13 cellular contexts compared by ENCODE assay signal in the genomic region with DNA sequence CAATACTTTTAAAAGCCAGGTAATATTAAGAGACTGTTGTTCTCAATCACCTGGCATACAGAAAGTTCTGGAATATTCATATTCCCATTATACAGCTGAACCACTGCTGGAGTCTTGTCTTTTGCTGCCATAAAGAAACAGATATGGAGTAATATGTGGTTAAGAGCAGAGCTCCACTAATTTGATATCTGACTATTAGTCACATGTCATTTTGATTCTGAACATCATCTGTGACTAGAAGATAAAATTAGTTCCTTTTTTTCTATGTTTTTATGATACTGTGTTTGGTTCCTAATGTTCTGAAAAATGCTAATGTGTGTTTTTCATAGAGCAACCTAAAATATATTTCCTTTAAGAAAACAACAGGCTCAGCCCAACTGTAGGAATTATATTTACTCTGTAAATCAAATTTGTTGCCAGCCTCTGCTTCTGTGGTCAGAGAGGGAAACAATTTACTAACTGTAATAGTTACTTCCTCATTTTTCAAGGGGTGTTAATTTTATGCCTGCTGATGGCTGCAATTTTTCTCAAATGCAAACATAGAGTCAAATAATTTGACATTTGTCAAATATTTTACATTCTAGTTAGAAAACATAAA. TPM values are rescaled to one million over a fixed set of nuclear protein-coding genes. Genes with fewer than 3 reads are reported as not detected.
DNase-seq lines count a peak whose midpoint lies in the region; ATAC-seq and TF ChIP-seq lines count a peak whose summit lies in the region.
"Had no signal": no experiment of that assay in that cellular context is flagged by ENCODE, and none has a peak within 500 bp of the region (broad histone marks: within the 10 kb centered on the region; RNA-seq: fewer than 3 reads in every experiment).

No MANE protein-coding gene starts in this region.

- peaks cover 24% of the 10 kb centered on the region for H3K4me1 Mint-ChIP-seq in T-helper 2 cell treated with Interferon-gamma antibody and Interleukin-4, amounts not matched to agents 5 μg/mL and 100 μg/mL, for 36 hours (ENCODE audit: low read depth)
- H3K4me1 Mint-ChIP-seq in activated T-cell treated with anti-CD3 and anti-CD28 coated beads, Interleukin-2, amount 50 U/mL, for 24 hours (ENCODE audit: low read depth), result peaks cover 49% of the 10 kb centered on the region

- H3K36me3 Mint-ChIP-seq in T-helper 2 cell treated with Interferon-gamma antibody and Interleukin-4, amounts not matched to agents 5 μg/mL and 100 μg/mL, for 36 hours (ENCODE audit: low read depth), result peaks cover 23% of the 10 kb centered on the region
- peaks cover 7% of the 10 kb centered on the region for H3K36me3 Mint-ChIP-seq in activated T-cell treated with anti-CD3 and anti-CD28 coated beads, Interleukin-2, amount 50 U/mL, for 24 hours (ENCODE audit: low read depth)

- no peak for TF ChIP-seq CTCF in suprapubic skin (IDR thresholded peaks at IDR 0.05)

- peak; percentile 43 for ATAC-seq in HG03060 (IDR thresholded peaks at IDR 0.05; ENCODE audit: low read depth, unreplicated experiment)
- ATAC-seq: A549 had no signal

- H3K27me3 ChIP-seq in suprapubic skin, result no peaks in the 10 kb centered on the region

- H3K4me1 ChIP-seq in suprapubic skin, result peaks cover 5% of the 10 kb centered on the region

- peaks cover 32% of the 10 kb centered on the region for H3K9me3 Mint-ChIP-seq in T-helper 2 cell treated with Interferon-gamma antibody and Interleukin-4, amounts not matched to agents 5 μg/mL and 100 μg/mL, for 36 hours
- peaks cover 12% of the 10 kb centered on the region for H3K9me3 Mint-ChIP-seq in activated T-cell treated with anti-CD3 and anti-CD28 coated beads, Interleukin-2, amount 50 U/mL, for 24 hours

- H3K36me3 ChIP-seq in suprapubic skin, result no peaks in the 10 kb centered on the region

- no peak for TF ChIP-seq POLR2A in suprapubic skin (IDR thresholded peaks at IDR 0.05)

- H3K27ac ChIP-seq in suprapubic skin, result peak overlapping the region; percentile 48
- H3K27ac ChIP-seq: A549 had no signal

- no peaks in the 10 kb centered on the region for H3K27me3 Mint-ChIP-seq in T-helper 2 cell treated with Interferon-gamma antibody and Interleukin-4, amounts not matched to agents 5 μg/mL and 100 μg/mL, for 36 hours (ENCODE audit: low read depth)
- no peaks in the 10 kb centered on the region for H3K27me3 Mint-ChIP-seq in activated T-cell treated with anti-CD3 and anti-CD28 coated beads, Interleukin-2, amount 50 U/mL, for 24 hours

- no peak for TF ChIP-seq EP300 in suprapubic skin (IDR thresholded peaks at IDR 0.05)

- DNase-seq in T-helper 2 cell treated with Interferon-gamma antibody and Interleukin-4, amounts not matched to agents 5 μg/mL and 100 μg/mL, for 36 hours (ENCODE audit: low spot score), result no peak
- no peak for DNase-seq in T-helper 2 cell
- peak; percentile 87 for DNase-seq in OCI-M1 (lab: John Stamatoyannopoulos, UW)
- no peak for DNase-seq in suprapubic skin (ENCODE audit: low spot score in 2 of 2)
- no peak for DNase-seq in activated naive CD4-positive, alpha-beta T cell treated with Interleukin-2 at 50 U/mL for 16 hours
- no peak for DNase-seq in H4 (ENCODE audit: low spot score)
- no peak for DNase-seq in activated T-cell treated with anti-CD3 and anti-CD28 coated beads, Interleukin-2, amount 50 U/mL, for 24 hours
- DNase-seq: activated CD8-positive, alpha-beta memory T cell treated with anti-CD3 and anti-CD28 coated beads for 24 hours; cerebellar nuclear complex; NCI-H446; trophoblast cell had no signal

- no peak overlapping the region for H3K4me3 Mint-ChIP-seq in T-helper 2 cell treated with Interferon-gamma antibody and Interleukin-4, amounts not matched to agents 5 μg/mL and 100 μg/mL, for 36 hours
- H3K4me3 Mint-ChIP-seq in activated T-cell treated with anti-CD3 and anti-CD28 coated beads, Interleukin-2, amount 50 U/mL, for 24 hours, result no peak overlapping the region

- H3K9me3 ChIP-seq in suprapubic skin, result no peaks in the 10 kb centered on the region

- peak overlapping the region; percentile 20 for H3K27ac Mint-ChIP-seq in T-helper 2 cell treated with Interferon-gamma antibody and Interleukin-4, amounts not matched to agents 5 μg/mL and 100 μg/mL, for 36 hours
- H3K27ac Mint-ChIP-seq in activated T-cell treated with anti-CD3 and anti-CD28 coated beads, Interleukin-2, amount 50 U/mL, for 24 hours, result no peak overlapping the region

- H3K4me3 ChIP-seq in suprapubic skin, result no peak overlapping the region
- H3K4me3 ChIP-seq: A549 had no signal

RNA-seq across cellular contexts. Expression of gene TXLNB, which starts 33.3 kb away (rescaled TPM):
- under 1 TPM; 0.10 to 0.59 (median 0.37) TPM for total RNA-seq in suprapubic skin
- 0.04 and 0.18 TPM in 2 replicates for total RNA-seq in H4 (2014; rRNA removed; shearing (Covaris generic))

RNA-seq across cellular contexts. Expression of gene CITED2, which starts 49.3 kb away (rescaled TPM):
- total RNA-seq in suprapubic skin, result 100 to 1,000 TPM; 167 to 239 (median 206) TPM
- 28.1 and 31.2 TPM in 2 replicates for total RNA-seq in H4 (2014; rRNA removed; shearing (Covaris generic))
